In the genomic region with DNA sequence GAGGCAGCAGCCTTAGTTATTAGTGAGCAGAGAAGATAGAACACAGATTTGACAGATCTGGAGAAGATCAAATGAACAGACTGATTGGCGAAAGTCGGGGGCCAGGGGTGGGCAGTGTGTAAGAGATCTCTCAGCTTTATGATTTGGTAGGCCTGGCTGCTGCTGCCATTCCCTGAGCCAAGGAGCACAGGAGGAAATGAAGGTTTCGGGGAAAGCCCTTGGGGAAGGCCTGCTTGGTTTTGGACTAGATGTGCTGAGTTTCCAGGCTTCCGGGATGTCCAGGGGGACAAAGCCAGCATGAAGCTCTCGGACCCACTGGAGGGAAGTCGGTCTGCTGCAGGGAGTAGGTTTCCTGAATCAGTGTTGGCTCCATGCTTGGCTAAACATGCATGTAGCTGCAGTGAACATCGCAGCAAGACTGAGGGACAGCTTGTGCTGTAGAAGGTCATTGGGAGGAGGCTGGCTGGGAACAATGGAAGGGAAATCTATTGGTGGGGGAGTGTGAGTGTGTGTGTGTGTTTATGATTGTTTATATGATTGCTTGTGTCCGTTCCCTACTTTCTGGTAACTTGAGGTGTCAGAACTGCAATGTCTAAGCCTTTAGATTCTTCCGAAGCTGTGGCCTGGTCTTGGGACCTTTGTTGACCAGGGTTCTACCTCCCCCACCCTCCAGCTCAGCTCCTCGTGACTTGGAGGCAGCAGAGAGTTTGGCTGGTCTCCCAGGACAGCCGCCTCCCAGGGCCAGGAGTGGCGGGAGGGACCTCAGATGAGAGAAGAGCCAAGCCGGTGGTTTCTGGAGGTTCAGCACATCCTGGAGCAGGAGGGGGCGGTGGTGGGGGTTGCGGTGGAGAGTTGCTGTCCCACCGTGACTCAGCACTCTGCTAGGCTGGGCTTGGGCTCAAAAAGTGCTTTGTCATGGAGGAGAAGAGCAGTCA, we compare ENCODE assay signal across 9 cellular contexts. TPM values are rescaled to one million over a fixed set of nuclear protein-coding genes. Genes with fewer than 3 reads are reported as not detected.
DNase-seq lines count a peak whose midpoint lies in the region; ATAC-seq and TF ChIP-seq lines count a peak whose summit lies in the region.
"Had no signal": no experiment of that assay in that cellular context is flagged by ENCODE, and none has a peak within 500 bp of the region (broad histone marks: within the 10 kb centered on the region; RNA-seq: fewer than 3 reads in every experiment).

No MANE protein-coding gene starts in this region.

- H3K36me3 Mint-ChIP-seq in activated naive CD8-positive, alpha-beta T cell treated with anti-CD3 and anti-CD28 coated beads, Interleukin-2, amount 50 U/mL, for 24 hours (ENCODE audit: low read depth): peaks cover 2% of the 10 kb centered on the region

- H3K9ac ChIP-seq in HUES6 (ENCODE audit: low read length): peak overlapping the region; percentile 70
- H3K9ac ChIP-seq in PC-3 (ENCODE audit: low read length): peak overlapping the region; percentile 89

- H3K79me2 ChIP-seq in PC-3 (ENCODE audit: low read length): peaks cover 43% of the 10 kb centered on the region

- H3K4me1 ChIP-seq in HUES6 (ENCODE audit: control insufficient read depth, insufficient read depth, low read length) (peaks cover 51% of the 10 kb centered on the region), PC-3 (ENCODE audit: insufficient read depth, low read length) (peaks cover 79% of the 10 kb centered on the region)

- peaks cover 12% of the 10 kb centered on the region for H3F3A ChIP-seq in PC-3 (ENCODE audit: low read length, unreplicated experiment)

- H3K4me3 Mint-ChIP-seq in activated naive CD8-positive, alpha-beta T cell treated with anti-CD3 and anti-CD28 coated beads, Interleukin-2, amount 50 U/mL, for 24 hours: no peak overlapping the region
- H3K4me3 Mint-ChIP-seq: central memory CD8-positive, alpha-beta T cell had no signal

- POLR2A ChIA-PET in PC-3 (lab: Charles Lee; ENCODE audit: unreplicated experiment): interaction anchor here (0.6 to 0.9 kb wide), 3 partner anchors 22 to 77 kb away, joined by 3 to 10 read pairs (median 3); no protein-coding TSS in a partner anchor

- H3K9me2 ChIP-seq in PC-3 (replicated peaks; ENCODE audit: low read length): no peaks in the 10 kb centered on the region

- ATAC-seq in PC-3 (peak; percentile 39), Right ventricle myocardium inferior (peak; percentile 70), omental fat pad (ENCODE audit: low FRiP score) (peak; percentile 76), GM19467 (IDR thresholded peaks at IDR 0.05; ENCODE audit: unreplicated experiment) (no peak)
- no peak for ATAC-seq in activated naive CD8-positive, alpha-beta T cell treated with anti-CD3 and anti-CD28 coated beads, Interleukin-2, amount 50 U/mL, for 24 hours

- peak overlapping the region; percentile 57 for H3K27ac Mint-ChIP-seq in activated naive CD8-positive, alpha-beta T cell treated with anti-CD3 and anti-CD28 coated beads, Interleukin-2, amount 50 U/mL, for 24 hours

- H3K27me3 ChIP-seq in HUES6 (ENCODE audit: control insufficient read depth, insufficient read depth, low read length): no peaks in the 10 kb centered on the region
- H3K27me3 ChIP-seq in PC-3 (ENCODE audit: low read length): no peaks in the 10 kb centered on the region

- H3K4me1 Mint-ChIP-seq in activated naive CD8-positive, alpha-beta T cell treated with anti-CD3 and anti-CD28 coated beads, Interleukin-2, amount 50 U/mL, for 24 hours: peaks cover 54% of the 10 kb centered on the region

- no peak overlapping the region for H2AFZ ChIP-seq in PC-3 (ENCODE audit: low read length)

- H3K36me3 ChIP-seq in HUES6 (ENCODE audit: control insufficient read depth, insufficient read depth, low read length) (peaks cover 5% of the 10 kb centered on the region), PC-3 (ENCODE audit: low read depth, low read length) (peaks cover 6% of the 10 kb centered on the region)

- CTCF ChIA-PET in PC-3 (lab: Charles Lee): interaction anchor here (0.6 to 1.5 kb wide), 5 partner anchors 24 to 111 kb away, joined by 3 to 9 read pairs (median 3); no protein-coding TSS in a partner anchor

- H3K4me3 ChIP-seq in HUES6 (ENCODE audit: low read depth, low read length): peak overlapping the region; percentile 5; the same call in 1 of the 2 replicates
- no peak overlapping the region for H3K4me3 ChIP-seq in PC-3 (ENCODE audit: low read length)

- peak; percentile 93 for DNase-seq in DMS79 treated with DMSO at 0.1 percent for 48 hours (lab: John Stamatoyannopoulos, UW)
- DNase-seq in PC-3: peak; percentile 99
- DNase-seq in activated naive CD8-positive, alpha-beta T cell treated with anti-CD3 and anti-CD28 coated beads, Interleukin-2, amount 50 U/mL, for 24 hours: peak; percentile 49
- peak; percentile 96 for DNase-seq in Right ventricle myocardium inferior (ENCODE audit: missing footprints)
- peak; percentile 93 for DNase-seq in omental fat pad (ENCODE audit: low spot score)
- DNase-seq in effector CD8-positive, alpha-beta T cell (lab: John Stamatoyannopoulos, UW): no peak

- TF ChIP-seq CTCF in PC-3 (conservative IDR thresholded peaks at IDR 0.05; ENCODE audit: low read depth, low read length) (no peak), omental fat pad (IDR thresholded peaks at IDR 0.05) (no peak)

- H3K27me3 Mint-ChIP-seq in activated naive CD8-positive, alpha-beta T cell treated with anti-CD3 and anti-CD28 coated beads, Interleukin-2, amount 50 U/mL, for 24 hours: no peaks in the 10 kb centered on the region
- H3K27me3 Mint-ChIP-seq: central memory CD8-positive, alpha-beta T cell had no signal

- no TSS peak for BruUV-seq in PC-3 (replicated peaks; lab: Mats Ljungman, UMichigan)

- H3K4me2 ChIP-seq in PC-3 (ENCODE audit: low read length): peak overlapping the region; percentile 62

- intact Hi-C loops in PC-3 (cut with micrococcal nuclease) (loop anchor here (1.0 to 10.0 kb wide), 5 partner anchors 41 to 583 kb away; no protein-coding TSS in a partner anchor), Right ventricle myocardium inferior (cut with DNase I) (loop anchor here (5.0 kb wide), 1 partner anchor 136 kb away; no protein-coding TSS in a partner anchor)

- peak overlapping the region; percentile 18; the same call in 1 of the 2 replicates for H3K27ac ChIP-seq in HUES6 (ENCODE audit: low read depth, low read length)
- peak overlapping the region; percentile 98 for H3K27ac ChIP-seq in PC-3 (ENCODE audit: low read length)

- H4K20me1 ChIP-seq in PC-3 (ENCODE audit: low read length): peaks cover 6% of the 10 kb centered on the region

- H3K9me3 ChIP-seq in HUES6 (ENCODE audit: control insufficient read depth, insufficient read depth, low read depth, low read length): no peaks in the 10 kb centered on the region
- H3K9me3 ChIP-seq in PC-3 (ENCODE audit: low read length): no peaks in the 10 kb centered on the region

- H3K9me3 Mint-ChIP-seq in activated naive CD8-positive, alpha-beta T cell treated with anti-CD3 and anti-CD28 coated beads, Interleukin-2, amount 50 U/mL, for 24 hours: no peaks in the 10 kb centered on the region
- H3K9me3 Mint-ChIP-seq: central memory CD8-positive, alpha-beta T cell had no signal

RNA-seq across cellular contexts. Expression of gene FTH1, which starts 4.0 kb away (rescaled TPM):
- total RNA-seq in PC-3 (2014; rRNA removed): 1,927 and 1,937 TPM in 2 replicates
- 2,493 TPM for total RNA-seq in Right ventricle myocardium inferior
- 1,000 to 10,000 TPM; 3,477 to 7,075 (median 4,643) TPM for total RNA-seq in omental fat pad

RNA-seq across cellular contexts. Expression of gene BEST1, which starts 21.3 kb away (rescaled TPM):
- 0.22 TPM in 1 of 2 replicates, not detected in the other for total RNA-seq in PC-3 (2014; rRNA removed)
- total RNA-seq in Right ventricle myocardium inferior: 1.9 TPM
- 10 to 100 TPM in 3 of 4 donors, 1 to 10 TPM in 1; 5.8 to 17.0 (median 12.0) TPM for total RNA-seq in omental fat pad

RNA-seq across cellular contexts. Expression of gene RAB3IL1, which starts 54.1 kb away (rescaled TPM):
- total RNA-seq in PC-3 (2014; rRNA removed) (6.6 and 7.9 TPM in 2 replicates), Right ventricle myocardium inferior (14.0 TPM), omental fat pad (10 to 100 TPM; 18.5 to 37.8 (median 25.4) TPM)

Comparison
In these comparisons a context has a peak if more than half of its experiments do, and no peak if none do; other contexts are left out.
1. ATAC-seq: peak in PC-3 (single experiment), Right ventricle myocardium inferior (single experiment) and omental fat pad (single experiment); none in activated naive CD8-positive, alpha-beta T cell treated with anti-CD3 and anti-CD28 coated beads, Interleukin-2, amount 50 U/mL, for 24 hours (single experiment) and GM19467 (single experiment).